20 cellular contexts compared by ENCODE assay signal in genomic region chr4:15132739-15133138, GRCh38.
DNase-seq lines count a peak whose midpoint lies in the region; ATAC-seq and TF ChIP-seq lines count a peak whose summit lies in the region.
"Had no signal": no experiment of that assay in that cellular context is flagged by ENCODE, and none has a peak within 500 bp of the region (broad histone marks: within the 10 kb centered on the region; RNA-seq: fewer than 3 reads in every experiment).

No MANE protein-coding gene starts in this region.

- no peak overlapping the region for H3K27ac ChIP-seq in heart left ventricle
- H3K27ac ChIP-seq: uterus had no signal

- WGBS in heart left ventricle, 4 donors: 39 to 45% (median 44%) methylated on average over 4 of the region's 4 CpGs

- DNase-seq in AG10803 (ENCODE audit: low read depth) (peak; percentile 3), fibroblast of mammary gland (ENCODE audit: low read depth) (peak; percentile 9), midbrain (lab: John Stamatoyannopoulos, UW) (peak; percentile 82), NCI-H1417 (lab: John Stamatoyannopoulos, UW) (no peak), NCI-H526 (lab: John Stamatoyannopoulos, UW) (no peak), heart left ventricle (no peak)
- DNase-seq: 8988T; activated CD4-positive, alpha-beta T cell treated with anti-CD3 and anti-CD28 coated beads for 48 hours; activated naive CD8-positive, alpha-beta T cell treated with anti-CD3 and anti-CD28 coated beads, Interleukin-2, amount 50 U/mL, for 24 hours; Calu3; immature natural killer cell; NCI-H1105 treated with DMSO at 0.1 percent for 48 hours; NCI-H2107; NCI-H510A treated with DMSO at 0.1 percent for 48 hours; stimulated activated CD4-positive, alpha-beta T cell treated with anti-CD3 and anti-CD28 coated beads, Interleukin-12 subunit alpha, Interleukin-12 subunit beta, amount 100 ng/mL, for 4 hours; T-cell; uterus had no signal

- ATAC-seq in SK-N-SH treated with all-trans-retinoic acid at 6 μM for 48 hours (peak; percentile 20; the same call in 1 of the 3 replicates), HG02588 (IDR thresholded peaks at IDR 0.05; ENCODE audit: unreplicated experiment) (no peak), heart left ventricle (no peak)
- ATAC-seq: activated naive CD8-positive, alpha-beta T cell treated with anti-CD3 and anti-CD28 coated beads, Interleukin-2, amount 50 U/mL, for 24 hours; HepG2; T-cell had no signal

- peaks cover 0 to 12% (median 0%) of the 10 kb centered on the region in 12 donors for H3K9me3 ChIP-seq in heart left ventricle
- H3K9me3 ChIP-seq: uterus had no signal

- TF ChIP-seq CTCF in AG10803 (conservative IDR thresholded peaks at IDR 0.05; ENCODE audit: low read length) (no peak), fibroblast of mammary gland (conservative IDR thresholded peaks at IDR 0.05; ENCODE audit: control insufficient read depth, insufficient read depth, low read depth, low read length) (no peak), heart left ventricle (IDR thresholded peaks at IDR 0.05) (no peak)

- H3K4me1 ChIP-seq in heart left ventricle: no peaks in the 10 kb centered on the region
- H3K4me1 ChIP-seq: uterus had no signal

- intact Hi-C loops in heart left ventricle (cut with DNase I): no loop called here

- no peaks in the 10 kb centered on the region for H3K27me3 ChIP-seq in heart left ventricle
- H3K27me3 ChIP-seq: uterus had no signal

- H3K4me3 ChIP-seq in AG10803 (ENCODE audit: low read length): no peak overlapping the region
- H3K4me3 ChIP-seq in fibroblast of mammary gland (ENCODE audit: control insufficient read depth, low read depth, low read length): no peak overlapping the region
- H3K4me3 ChIP-seq in heart left ventricle: no peak overlapping the region
- H3K4me3 ChIP-seq: uterus had no signal

- no peaks in the 10 kb centered on the region for H3K36me3 ChIP-seq in heart left ventricle
- H3K36me3 ChIP-seq: uterus had no signal

- TF ChIP-seq POLR2A in heart left ventricle (IDR thresholded peaks at IDR 0.05): no peak

TF ChIP-seq in SK-N-SH treated with all-trans-retinoic acid at 6 μM for 48 hours, 23 proteins besides CTCF, POLR2A, EP300 and RAD21:
- TF ChIP-seq ESRRG (CRISPR knock-in tag; IDR thresholded peaks at IDR 0.05) (no peak), TSHZ2 (CRISPR knock-in tag; IDR thresholded peaks at IDR 0.05) (peak; percentile 72; the same call in 1 of the 2 replicates), GLIS3 (CRISPR knock-in tag; IDR thresholded peaks at IDR 0.05) (no peak), TCF4 (CRISPR knock-in tag; IDR thresholded peaks at IDR 0.05; ENCODE audit: borderline replicate concordance) (peak; percentile 95)

Comparison
In these comparisons a context has a peak if more than half of its experiments do, and no peak if none do; other contexts are left out.
1. DNase-seq: peak in AG10803 (single experiment), fibroblast of mammary gland (single experiment) and midbrain (single experiment); none in NCI-H1417 (0 of 3), NCI-H526 (0 of 2) and heart left ventricle (0 of 5).